1 cellular context compared by ENCODE assay signal in genomic region chr14:74762917-74763802, GRCh38.
TF ChIP-seq lines count a peak whose summit lies in the region.

A gene with protein sequence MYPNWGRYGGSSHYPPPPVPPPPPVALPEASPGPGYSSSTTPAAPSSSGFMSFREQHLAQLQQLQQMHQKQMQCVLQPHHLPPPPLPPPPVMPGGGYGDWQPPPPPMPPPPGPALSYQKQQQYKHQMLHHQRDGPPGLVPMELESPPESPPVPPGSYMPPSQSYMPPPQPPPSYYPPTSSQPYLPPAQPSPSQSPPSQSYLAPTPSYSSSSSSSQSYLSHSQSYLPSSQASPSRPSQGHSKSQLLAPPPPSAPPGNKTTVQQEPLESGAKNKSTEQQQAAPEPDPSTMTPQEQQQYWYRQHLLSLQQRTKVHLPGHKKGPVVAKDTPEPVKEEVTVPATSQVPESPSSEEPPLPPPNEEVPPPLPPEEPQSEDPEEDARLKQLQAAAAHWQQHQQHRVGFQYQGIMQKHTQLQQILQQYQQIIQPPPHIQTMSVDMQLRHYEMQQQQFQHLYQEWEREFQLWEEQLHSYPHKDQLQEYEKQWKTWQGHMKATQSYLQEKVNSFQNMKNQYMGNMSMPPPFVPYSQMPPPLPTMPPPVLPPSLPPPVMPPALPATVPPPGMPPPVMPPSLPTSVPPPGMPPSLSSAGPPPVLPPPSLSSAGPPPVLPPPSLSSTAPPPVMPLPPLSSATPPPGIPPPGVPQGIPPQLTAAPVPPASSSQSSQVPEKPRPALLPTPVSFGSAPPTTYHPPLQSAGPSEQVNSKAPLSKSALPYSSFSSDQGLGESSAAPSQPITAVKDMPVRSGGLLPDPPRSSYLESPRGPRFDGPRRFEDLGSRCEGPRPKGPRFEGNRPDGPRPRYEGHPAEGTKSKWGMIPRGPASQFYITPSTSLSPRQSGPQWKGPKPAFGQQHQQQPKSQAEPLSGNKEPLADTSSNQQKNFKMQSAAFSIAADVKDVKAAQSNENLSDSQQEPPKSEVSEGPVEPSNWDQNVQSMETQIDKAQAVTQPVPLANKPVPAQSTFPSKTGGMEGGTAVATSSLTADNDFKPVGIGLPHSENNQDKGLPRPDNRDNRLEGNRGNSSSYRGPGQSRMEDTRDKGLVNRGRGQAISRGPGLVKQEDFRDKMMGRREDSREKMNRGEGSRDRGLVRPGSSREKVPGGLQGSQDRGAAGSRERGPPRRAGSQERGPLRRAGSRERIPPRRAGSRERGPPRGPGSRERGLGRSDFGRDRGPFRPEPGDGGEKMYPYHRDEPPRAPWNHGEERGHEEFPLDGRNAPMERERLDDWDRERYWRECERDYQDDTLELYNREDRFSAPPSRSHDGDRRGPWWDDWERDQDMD (N-terminal part only) (plus strand): TSS chr14:74763316. CDS start chr14:74763490, 174 bp downstream.

TF ChIP-seq in GM12878, 131 proteins besides CTCF, POLR2A, EP300 and RAD21 (continued from another document and continues in another):
- TF ChIP-seq RELB (IDR thresholded peaks at IDR 0.05; ENCODE audit: low read depth) (peak; percentile 62), ZNF384 (IDR thresholded peaks at IDR 0.05; ENCODE audit: borderline replicate concordance, low read depth, low read length) (peak; percentile 97), MLLT1 (IDR thresholded peaks at IDR 0.05) (peak; percentile 56), BHLHE40 (IDR thresholded peaks at IDR 0.05; ENCODE audit: borderline replicate concordance in 1 of 2, low read depth in 2 of 2, low read length in 1 of 2) (peak in 1 of 2 experiments; percentile 41; a peak in 2 of 4 replicates), ZNF217 (IDR thresholded peaks at IDR 0.05) (0 out of 2 replicates have a peak, but pooled peaks have one; percentile 13), BCL11A (IDR thresholded peaks at IDR 0.05; ENCODE audit: low read depth, low read length) (no peak), ZNF622 (IDR thresholded peaks at IDR 0.05) (no peak), FOXK2 (IDR thresholded peaks at IDR 0.05) (no peak; the same call in 1 of the 2 replicates), DPF2 (IDR thresholded peaks at IDR 0.05) (peak; percentile 75), JUNB (IDR thresholded peaks at IDR 0.05) (no peak), ZBTB4 (CRISPR knock-in tag; IDR thresholded peaks at IDR 0.05) (no peak), CREB1 (IDR thresholded peaks at IDR 0.05; ENCODE audit: low read depth) (peak; percentile 65), ASH2L (IDR thresholded peaks at IDR 0.05; ENCODE audit: borderline replicate concordance, low read depth) (peak; percentile 47; the same call in 1 of the 2 replicates), TCF7 (IDR thresholded peaks at IDR 0.05; ENCODE audit: borderline replicate concordance) (no peak), NFYA (IDR thresholded peaks at IDR 0.05; ENCODE audit: borderline replicate concordance, low read depth, low read length) (no peak), MYB (IDR thresholded peaks at IDR 0.05; ENCODE audit: borderline replicate concordance, low read depth, low read length) (no peak), TAF1 (IDR thresholded peaks at IDR 0.05; ENCODE audit: borderline replicate concordance, low read depth, low read length) (peak; percentile 78), KLF5 (IDR thresholded peaks at IDR 0.05; ENCODE audit: partially characterized antibody) (no peak), BMI1 (IDR thresholded peaks at IDR 0.05; ENCODE audit: borderline replicate concordance) (0 out of 2 replicates have a peak, but pooled peaks have one; percentile 40), ATF2 (IDR thresholded peaks at IDR 0.05; ENCODE audit: low read length) (no peak), ZNF24 (IDR thresholded peaks at IDR 0.05) (peak; percentile 52; the same call in 1 of the 2 replicates), ZBTB33 (IDR thresholded peaks at IDR 0.05) (no peak), NR2F1 (conservative IDR thresholded peaks at IDR 0.05) (peak; percentile 23), WRNIP1 (IDR thresholded peaks at IDR 0.05; ENCODE audit: borderline replicate concordance, low read depth, low read length) (no peak), GATAD2B (conservative IDR thresholded peaks at IDR 0.05; ENCODE audit: low read depth) (peak; percentile 84), SMAD1 (IDR thresholded peaks at IDR 0.05; ENCODE audit: low read depth, partially characterized antibody) (peak; percentile 34), KAT2A (conservative IDR thresholded peaks at IDR 0.05; ENCODE audit: control insufficient read depth, low read depth, low read length) (no peak), CREM (IDR thresholded peaks at IDR 0.05; ENCODE audit: low read depth) (peak; percentile 46), ZNF274 (IDR thresholded peaks at IDR 0.05; ENCODE audit: insufficient read depth, insufficient read length) (no peak), SMARCA5 (IDR thresholded peaks at IDR 0.05) (peak; percentile 71; the same call in 1 of the 2 replicates), POLR2AphosphoS5 (IDR thresholded peaks at IDR 0.05; ENCODE audit: low read length) (peak; percentile 87), IRF4 (IDR thresholded peaks at IDR 0.05; ENCODE audit: low read depth, low read length) (no peak), CHD1 (IDR thresholded peaks at IDR 0.05; ENCODE audit: low read depth, low read length) (no peak)
- TF ChIP-seq, protein P1, sequence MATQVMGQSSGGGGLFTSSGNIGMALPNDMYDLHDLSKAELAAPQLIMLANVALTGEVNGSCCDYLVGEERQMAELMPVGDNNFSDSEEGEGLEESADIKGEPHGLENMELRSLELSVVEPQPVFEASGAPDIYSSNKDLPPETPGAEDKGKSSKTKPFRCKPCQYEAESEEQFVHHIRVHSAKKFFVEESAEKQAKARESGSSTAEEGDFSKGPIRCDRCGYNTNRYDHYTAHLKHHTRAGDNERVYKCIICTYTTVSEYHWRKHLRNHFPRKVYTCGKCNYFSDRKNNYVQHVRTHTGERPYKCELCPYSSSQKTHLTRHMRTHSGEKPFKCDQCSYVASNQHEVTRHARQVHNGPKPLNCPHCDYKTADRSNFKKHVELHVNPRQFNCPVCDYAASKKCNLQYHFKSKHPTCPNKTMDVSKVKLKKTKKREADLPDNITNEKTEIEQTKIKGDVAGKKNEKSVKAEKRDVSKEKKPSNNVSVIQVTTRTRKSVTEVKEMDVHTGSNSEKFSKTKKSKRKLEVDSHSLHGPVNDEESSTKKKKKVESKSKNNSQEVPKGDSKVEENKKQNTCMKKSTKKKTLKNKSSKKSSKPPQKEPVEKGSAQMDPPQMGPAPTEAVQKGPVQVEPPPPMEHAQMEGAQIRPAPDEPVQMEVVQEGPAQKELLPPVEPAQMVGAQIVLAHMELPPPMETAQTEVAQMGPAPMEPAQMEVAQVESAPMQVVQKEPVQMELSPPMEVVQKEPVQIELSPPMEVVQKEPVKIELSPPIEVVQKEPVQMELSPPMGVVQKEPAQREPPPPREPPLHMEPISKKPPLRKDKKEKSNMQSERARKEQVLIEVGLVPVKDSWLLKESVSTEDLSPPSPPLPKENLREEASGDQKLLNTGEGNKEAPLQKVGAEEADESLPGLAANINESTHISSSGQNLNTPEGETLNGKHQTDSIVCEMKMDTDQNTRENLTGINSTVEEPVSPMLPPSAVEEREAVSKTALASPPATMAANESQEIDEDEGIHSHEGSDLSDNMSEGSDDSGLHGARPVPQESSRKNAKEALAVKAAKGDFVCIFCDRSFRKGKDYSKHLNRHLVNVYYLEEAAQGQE (IDR thresholded peaks at IDR 0.05; ENCODE audit: low read depth, low read length): no peak
- TF ChIP-seq, protein P2, sequence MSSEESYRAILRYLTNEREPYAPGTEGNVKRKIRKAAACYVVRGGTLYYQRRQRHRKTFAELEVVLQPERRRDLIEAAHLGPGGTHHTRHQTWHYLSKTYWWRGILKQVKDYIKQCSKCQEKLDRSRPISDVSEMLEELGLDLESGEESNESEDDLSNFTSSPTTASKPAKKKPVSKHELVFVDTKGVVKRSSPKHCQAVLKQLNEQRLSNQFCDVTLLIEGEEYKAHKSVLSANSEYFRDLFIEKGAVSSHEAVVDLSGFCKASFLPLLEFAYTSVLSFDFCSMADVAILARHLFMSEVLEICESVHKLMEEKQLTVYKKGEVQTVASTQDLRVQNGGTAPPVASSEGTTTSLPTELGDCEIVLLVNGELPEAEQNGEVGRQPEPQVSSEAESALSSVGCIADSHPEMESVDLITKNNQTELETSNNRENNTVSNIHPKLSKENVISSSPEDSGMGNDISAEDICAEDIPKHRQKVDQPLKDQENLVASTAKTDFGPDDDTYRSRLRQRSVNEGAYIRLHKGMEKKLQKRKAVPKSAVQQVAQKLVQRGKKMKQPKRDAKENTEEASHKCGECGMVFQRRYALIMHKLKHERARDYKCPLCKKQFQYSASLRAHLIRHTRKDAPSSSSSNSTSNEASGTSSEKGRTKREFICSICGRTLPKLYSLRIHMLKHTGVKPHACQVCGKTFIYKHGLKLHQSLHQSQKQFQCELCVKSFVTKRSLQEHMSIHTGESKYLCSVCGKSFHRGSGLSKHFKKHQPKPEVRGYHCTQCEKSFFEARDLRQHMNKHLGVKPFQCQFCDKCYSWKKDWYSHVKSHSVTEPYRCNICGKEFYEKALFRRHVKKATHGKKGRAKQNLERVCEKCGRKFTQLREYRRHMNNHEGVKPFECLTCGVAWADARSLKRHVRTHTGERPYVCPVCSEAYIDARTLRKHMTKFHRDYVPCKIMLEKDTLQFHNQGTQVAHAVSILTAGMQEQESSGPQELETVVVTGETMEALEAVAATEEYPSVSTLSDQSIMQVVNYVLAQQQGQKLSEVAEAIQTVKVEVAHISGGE (CRISPR knock-in tag; IDR thresholded peaks at IDR 0.05): no peak
- TF ChIP-seq, protein P3, sequence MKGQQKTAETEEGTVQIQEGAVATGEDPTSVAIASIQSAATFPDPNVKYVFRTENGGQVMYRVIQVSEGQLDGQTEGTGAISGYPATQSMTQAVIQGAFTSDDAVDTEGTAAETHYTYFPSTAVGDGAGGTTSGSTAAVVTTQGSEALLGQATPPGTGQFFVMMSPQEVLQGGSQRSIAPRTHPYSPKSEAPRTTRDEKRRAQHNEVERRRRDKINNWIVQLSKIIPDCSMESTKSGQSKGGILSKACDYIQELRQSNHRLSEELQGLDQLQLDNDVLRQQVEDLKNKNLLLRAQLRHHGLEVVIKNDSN (IDR thresholded peaks at IDR 0.05; ENCODE audit: borderline replicate concordance, extremely low read length, insufficient read depth, low read depth, low read length): no peak
